21 cellular contexts compared by ENCODE assay signal in genomic region chr20:5463007-5463686, GRCh38.
A peak's percentile ranks its signal among the peaks of the same experiment; 100 is the strongest.
DNase-seq lines count a peak whose midpoint lies in the region; TF ChIP-seq lines count a peak whose summit lies in the region.
"Had no signal": no experiment of that assay in that cellular context is flagged by ENCODE, and none has a peak within 500 bp of the region (broad histone marks: within the 10 kb centered on the region; RNA-seq: fewer than 3 reads in every experiment).

No MANE protein-coding gene starts in this region.

- H3K36me3 Mint-ChIP-seq in endothelial cell (ENCODE audit: low read depth, unreplicated experiment), result no peaks in the 10 kb centered on the region
- H3K36me3 Mint-ChIP-seq: CD8-positive, alpha-beta memory T cell had no signal

- no peak overlapping the region for H3K4me3 Mint-ChIP-seq in endothelial cell (ENCODE audit: unreplicated experiment)
- H3K4me3 Mint-ChIP-seq: CD8-positive, alpha-beta memory T cell; H9; T-helper 1 cell treated with Interleukin-12 subunit alpha and Interleukin-12 subunit beta and Interleukin-4 antibody, amounts not matched to agents 30 μg/mL and 1 μg/mL, for 36 hours had no signal

- H3K9me3 ChIP-seq in neuronal stem cell (replicated peaks in 1 of 2; ENCODE audit: control insufficient read depth in 2 of 2, insufficient read depth in 1 of 2, low read depth in 1 of 2, low read length in 2 of 2), result peaks cover 0 to 2% of the 10 kb centered on the region in 2 donors

- no peaks in the 10 kb centered on the region for H3K4me1 Mint-ChIP-seq in endothelial cell (ENCODE audit: unreplicated experiment)
- H3K4me1 Mint-ChIP-seq: CD8-positive, alpha-beta memory T cell had no signal

- no peaks in the 10 kb centered on the region for H3K36me3 ChIP-seq in neuronal stem cell (replicated peaks in 1 of 2; ENCODE audit: control insufficient read depth in 2 of 2, insufficient read depth in 2 of 2, low read length in 2 of 2)
- H3K36me3 ChIP-seq: Peyer's patch had no signal

- H3K27ac Mint-ChIP-seq in endothelial cell (ENCODE audit: unreplicated experiment), result no peak overlapping the region
- H3K27ac Mint-ChIP-seq: H9; T-helper 1 cell treated with Interleukin-12 subunit alpha and Interleukin-12 subunit beta and Interleukin-4 antibody, amounts not matched to agents 30 μg/mL and 1 μg/mL, for 36 hours had no signal

- H2BK15ac ChIP-seq in neuronal stem cell (ENCODE audit: low read length), result no peak overlapping the region

- no peak overlapping the region for H3K14ac ChIP-seq in neuronal stem cell (ENCODE audit: low read length)

- H3K27ac ChIP-seq in neuronal stem cell (replicated peaks; ENCODE audit: low read length), result no peak overlapping the region
- H3K27ac ChIP-seq: C4-2B, GM23248, Peyer's patch had no signal

- no peak for TF ChIP-seq CTCF in endothelial cell (IDR thresholded peaks at IDR 0.05; ENCODE audit: unreplicated experiment)

- no peaks in the 10 kb centered on the region for H3K79me1 ChIP-seq in neuronal stem cell (ENCODE audit: low read depth, low read length)

- H3K23ac ChIP-seq in neuronal stem cell (ENCODE audit: low read depth, low read length, poor library complexity), result no peak overlapping the region

- no peak overlapping the region for H2BK5ac ChIP-seq in neuronal stem cell (ENCODE audit: low read length)

- H4K91ac ChIP-seq in neuronal stem cell (ENCODE audit: low read depth, low read length, poor library complexity), result no peak overlapping the region

- H3K4ac ChIP-seq in neuronal stem cell (ENCODE audit: low read length), result no peak overlapping the region

- no peak overlapping the region for H3K4me2 ChIP-seq in neuronal stem cell (ENCODE audit: insufficient read depth, low read length, poor library complexity, severe bottlenecking)

- no peaks in the 10 kb centered on the region for H3K9me3 Mint-ChIP-seq in endothelial cell (ENCODE audit: unreplicated experiment)

- no peak overlapping the region for H3K4me3 ChIP-seq in neuronal stem cell (ENCODE audit: low read length in 2 of 2)
- H3K4me3 ChIP-seq: GM23248, Peyer's patch had no signal

- no peak overlapping the region for H2BK120ac ChIP-seq in neuronal stem cell (ENCODE audit: low read depth, low read length)

- peaks cover 0 to 14% (median 0%) of the 10 kb centered on the region in 3 experiments for H3K27me3 ChIP-seq in neuronal stem cell (ENCODE audit: control insufficient read depth in 3 of 3, insufficient read depth in 3 of 3, low read depth in 1 of 3, low read length in 3 of 3)
- H3K27me3 ChIP-seq: Peyer's patch had no signal

- no CpG with 5 or more reads among the region's 8 CpGs for WGBS in neuronal stem cell (ENCODE audit: extremely low coverage in 2 of 2, insufficient read length in 2 of 2, insufficient replicate concordance in 1 of 2), 2 donors

- no peaks in the 10 kb centered on the region for H3K4me1 ChIP-seq in neuronal stem cell (ENCODE audit: control insufficient read depth in 2 of 2, insufficient read depth in 1 of 2, low read depth in 1 of 2, low read length in 2 of 2)
- H3K4me1 ChIP-seq: Peyer's patch had no signal

- H2AFZ ChIP-seq in neuronal stem cell (ENCODE audit: low read length), result no peak overlapping the region
- H2AFZ ChIP-seq: GM23248 had no signal

- peak; percentile 13 for DNase-seq in DMS79 (lab: John Stamatoyannopoulos, UW)
- DNase-seq in NCI-H1092 treated with DMSO at 0.1 percent for 48 hours (lab: John Stamatoyannopoulos, UW), result peak; percentile 32
- peak; percentile 22 for DNase-seq in NCI-H446 treated with DMSO at 0.1 percent for 48 hours (lab: John Stamatoyannopoulos, UW)
- DNase-seq in neuronal stem cell (ENCODE audit: low spot score), result no peak
- no peak for DNase-seq in endothelial cell (ENCODE audit: low spot score)
- no peak for DNase-seq in activated effector memory CD4-positive, alpha-beta T cell treated with anti-CD3 and anti-CD28 coated beads, Interleukin-2, amount 50 U/mL, for 16 hours
- no peak for DNase-seq in NCI-H1417 (lab: John Stamatoyannopoulos, UW)
- DNase-seq: Calu3; CD8-positive, alpha-beta memory T cell; DMS53; GM23248; H9; Karpas-422; MV-4-11; NCI-H1417 treated with DMSO at 0.1 percent for 48 hours; NCI-H1930; NCI-H510A treated with DMSO at 0.1 percent for 48 hours; NCI-H748 treated with DMSO at 0.1 percent for 48 hours; Peyer's patch had no signal

- H3K27me3 Mint-ChIP-seq in endothelial cell (ENCODE audit: unreplicated experiment), result no peaks in the 10 kb centered on the region

- no peak overlapping the region for H3K9ac ChIP-seq in neuronal stem cell (ENCODE audit: low read depth, low read length, poor library complexity)
- H3K9ac ChIP-seq: GM23248 had no signal

- no peak overlapping the region for H2BK12ac ChIP-seq in neuronal stem cell (ENCODE audit: low read length)

- no peak overlapping the region for H4K8ac ChIP-seq in neuronal stem cell (ENCODE audit: low read depth, low read length)

- H2AK5ac ChIP-seq in neuronal stem cell (ENCODE audit: low read depth, low read length), result no peak overlapping the region

- H3K18ac ChIP-seq in neuronal stem cell (ENCODE audit: low read length), result peak overlapping the region; percentile 27

Comparison
In these comparisons a context has a peak if more than half of its experiments do, and no peak if none do; other contexts are left out.
1. DNase-seq: peak in DMS79 (single experiment), NCI-H1092 treated with DMSO at 0.1 percent for 48 hours (single experiment) and NCI-H446 treated with DMSO at 0.1 percent for 48 hours (single experiment); none in neuronal stem cell (single experiment), endothelial cell (single experiment), activated effector memory CD4-positive, alpha-beta T cell treated with anti-CD3 and anti-CD28 coated beads, Interleukin-2, amount 50 U/mL, for 16 hours (single experiment) and NCI-H1417 (0 of 3).